ENCODE assay signal across 19 cellular contexts in the genomic region with DNA sequence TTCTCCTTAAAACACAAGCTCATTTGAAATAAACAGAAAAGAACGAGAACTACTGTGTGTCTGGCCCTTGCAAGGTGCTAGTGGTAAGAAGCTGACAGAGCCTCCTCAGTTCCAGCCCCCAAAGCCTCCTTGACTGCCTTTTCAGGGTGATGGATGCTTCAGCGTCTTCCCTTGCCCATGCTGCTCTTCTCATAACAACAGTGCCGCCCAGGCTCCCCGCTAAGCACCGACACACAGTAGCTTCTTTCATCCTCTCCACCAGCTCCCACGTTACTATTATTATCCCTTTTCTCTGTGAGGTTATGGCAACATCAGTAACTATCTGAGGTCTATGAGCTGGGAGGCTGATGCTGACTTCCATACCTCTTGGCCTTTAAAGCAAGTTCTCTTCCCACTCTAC.
DNase-seq lines count a peak whose midpoint lies in the region; ATAC-seq and TF ChIP-seq lines count a peak whose summit lies in the region.
"Had no signal": no experiment of that assay in that cellular context is flagged by ENCODE, and none has a peak within 500 bp of the region (broad histone marks: within the 10 kb centered on the region; RNA-seq: fewer than 3 reads in every experiment).

No MANE protein-coding gene starts in this region.

- H3K9me3 Mint-ChIP-seq in stimulated activated naive CD8-positive, alpha-beta T cell treated with anti-CD3 and anti-CD28 coated beads, Interleukin-15, amount 100 ng/mL, for 72 hours = peaks cover 0 to 7% of the 10 kb centered on the region in 2 donors
- H3K9me3 Mint-ChIP-seq: CD4-positive, alpha-beta T cell; CD8-positive, alpha-beta T cell had no signal

- no peak for DNase-seq in stimulated activated naive CD8-positive, alpha-beta T cell treated with anti-CD3 and anti-CD28 coated beads, Interleukin-15, amount 100 ng/mL, for 72 hours
- no peak for DNase-seq in stimulated activated naive CD8-positive, alpha-beta T cell treated with anti-CD3 and anti-CD28 coated beads, Interleukin-15, Interleukin-2, amounts not matched to agents 100 U/mL and 50 U/mL, for 24 hours
- peak in 37 of 42 donors; percentile 12 to 83 (median 41) for DNase-seq in head of caudate nucleus
- peak; percentile 8 for DNase-seq in occipital lobe (lab: John Stamatoyannopoulos, UW)
- peak; percentile 78 for DNase-seq in testis
- no peak for DNase-seq in islet precursor cell
- no peak for DNase-seq in NCI-H128 (lab: John Stamatoyannopoulos, UW; ENCODE audit: unreplicated experiment)
- DNase-seq in mucosa of gallbladder (ENCODE audit: low spot score) = no peak
- DNase-seq: 8988T; ACHN; Caco-2; Calu3; CD4-positive, alpha-beta T cell; CD8-positive, alpha-beta T cell; DMS79 treated with DMSO at 0.1 percent for 48 hours; GF-D8 had no signal

- TF ChIP-seq CTCF in testis (IDR thresholded peaks at IDR 0.05) = no peak

- H3K27me3 ChIP-seq in testis = no peaks in the 10 kb centered on the region
- H3K27me3 ChIP-seq: BLaER1 treated with 17β-estradiol and CSF1 and Interleukin-3, amounts not matched to agents 10 nM and 100 nM had no signal

- 55 to 66% methylated on average over 6 of the region's 6 CpGs for WGBS in testis, 2 donors

- no peak overlapping the region for H3K27ac Mint-ChIP-seq in stimulated activated naive CD8-positive, alpha-beta T cell treated with anti-CD3 and anti-CD28 coated beads, Interleukin-15, amount 100 ng/mL, for 72 hours
- H3K27ac Mint-ChIP-seq: B cell; CD4-positive, alpha-beta T cell; CD8-positive, alpha-beta T cell had no signal

- H3K27ac ChIP-seq in testis = no peak overlapping the region
- H3K27ac ChIP-seq: BLaER1 treated with 17β-estradiol and CSF1 and Interleukin-3, amounts not matched to agents 10 nM and 100 nM; C4-2B had no signal

- no peak overlapping the region for H3K4me3 ChIP-seq in testis
- H3K4me3 ChIP-seq: BLaER1 treated with 17β-estradiol and CSF1 and Interleukin-3, amounts not matched to agents 10 nM and 100 nM had no signal

- no peaks in the 10 kb centered on the region for H3K4me1 Mint-ChIP-seq in stimulated activated naive CD8-positive, alpha-beta T cell treated with anti-CD3 and anti-CD28 coated beads, Interleukin-15, amount 100 ng/mL, for 72 hours
- H3K4me1 Mint-ChIP-seq: B cell had no signal

- no peak for TF ChIP-seq POLR2A in testis (IDR thresholded peaks at IDR 0.05)

- H3K9me3 ChIP-seq in testis = no peaks in the 10 kb centered on the region

- peak; percentile 16 for ATAC-seq in stimulated activated naive CD8-positive, alpha-beta T cell treated with anti-CD3 and anti-CD28 coated beads, Interleukin-15, amount 100 ng/mL, for 72 hours
- no peak for ATAC-seq in stimulated activated naive CD8-positive, alpha-beta T cell treated with anti-CD3 and anti-CD28 coated beads, Interleukin-15, Interleukin-2, amounts not matched to agents 100 U/mL and 50 U/mL, for 24 hours
- ATAC-seq: CD8-positive, alpha-beta T cell had no signal

- no peaks in the 10 kb centered on the region for H3K36me3 ChIP-seq in testis (ENCODE audit: low read depth, missing control alignments)
- H3K36me3 ChIP-seq: BLaER1 treated with 17β-estradiol and CSF1 and Interleukin-3, amounts not matched to agents 10 nM and 100 nM had no signal

- H3K4me1 ChIP-seq in testis = peaks cover 2% of the 10 kb centered on the region
- H3K4me1 ChIP-seq: BLaER1 treated with 17β-estradiol and CSF1 and Interleukin-3, amounts not matched to agents 10 nM and 100 nM; Caco-2 had no signal

- H3K4me3 Mint-ChIP-seq in stimulated activated naive CD8-positive, alpha-beta T cell treated with anti-CD3 and anti-CD28 coated beads, Interleukin-15, amount 100 ng/mL, for 72 hours = no peak overlapping the region
- H3K4me3 Mint-ChIP-seq: B cell; CD4-positive, alpha-beta T cell; CD8-positive, alpha-beta T cell had no signal

- H3K27me3 Mint-ChIP-seq in stimulated activated naive CD8-positive, alpha-beta T cell treated with anti-CD3 and anti-CD28 coated beads, Interleukin-15, amount 100 ng/mL, for 72 hours = no peaks in the 10 kb centered on the region
- H3K27me3 Mint-ChIP-seq: B cell; CD4-positive, alpha-beta T cell had no signal

- intact Hi-C loops in head of caudate nucleus (cut with DNase I) = no loop called here
- intact Hi-C loops in testis (cut with DNase I; ENCODE audit: low total_unique reads) = no loop called here

Comparison
In these comparisons a context has a peak if more than half of its experiments do, and no peak if none do; other contexts are left out.
1. DNase-seq: peak in head of caudate nucleus (37 of 42), occipital lobe (single experiment) and testis (single experiment); none in stimulated activated naive CD8-positive, alpha-beta T cell treated with anti-CD3 and anti-CD28 coated beads, Interleukin-15, amount 100 ng/mL, for 72 hours (0 of 2), stimulated activated naive CD8-positive, alpha-beta T cell treated with anti-CD3 and anti-CD28 coated beads, Interleukin-15, Interleukin-2, amounts not matched to agents 100 U/mL and 50 U/mL, for 24 hours (single experiment), islet precursor cell (single experiment), NCI-H128 (single experiment) and mucosa of gallbladder (single experiment).